Comparison of ENCODE assay signal across 8 cellular contexts in genomic region chr20:35699127-35699913, GRCh38. TPM values are rescaled to one million over a fixed set of nuclear protein-coding genes. Genes with fewer than 3 reads are reported as not detected.
DNase-seq lines count a peak whose midpoint lies in the region; ATAC-seq and TF ChIP-seq lines count a peak whose summit lies in the region.

Gene NFS1, minus strand, starts transcription at chr20:35699352. Its CDS starts 64 bp downstream, at chr20:35699288.
Gene ROMO1, plus strand, starts transcription at chr20:35699405. Its CDS starts 228 bp downstream, at chr20:35699633.

- TF ChIP-seq EP300 in gastroesophageal sphincter (IDR thresholded peaks at IDR 0.05) = no peak

- intact Hi-C loops in activated naive CD4-positive, alpha-beta T cell treated with anti-CD3 and anti-CD28 coated beads for 36 hours (cut with micrococcal nuclease) = loop anchor here (1.0 to 5.0 kb wide), 7 partner anchors 35 to 253 kb away; partner anchors contain the start of genes CPNE1, RBM12, RBM39 and SCAND1

- H3K36me3 ChIP-seq in H7 (replicated peaks; ENCODE audit: control insufficient read depth, insufficient read depth, low read length) (peaks cover 12% of the 10 kb centered on the region), MG63 (peaks cover 80% of the 10 kb centered on the region), gastroesophageal sphincter (peaks cover 5 to 56% of the 10 kb centered on the region in 2 donors), neutrophil (peaks cover 57% of the 10 kb centered on the region)

- peaks cover 0 to 41% (median 11%) of the 10 kb centered on the region in 3 donors for H3K4me1 ChIP-seq in gastroesophageal sphincter
- H3K4me1 ChIP-seq in neutrophil (ENCODE audit: control insufficient read depth in 1 of 2, insufficient read depth in 1 of 2, low read depth in 1 of 2, low read length in 1 of 2) = peaks cover 19 to 24% of the 10 kb centered on the region in 2 experiments

- TF ChIP-seq CTCF in gastroesophageal sphincter (IDR thresholded peaks at IDR 0.05) (peak in 3 of 4 experiments; percentile 6 to 51 (median 44)), neutrophil (IDR thresholded peaks at IDR 0.05) (no peak)

- peak; percentile 57 to 62 for TF ChIP-seq POLR2A in gastroesophageal sphincter (IDR thresholded peaks at IDR 0.05)

- CTCF ChIA-PET in activated naive CD4-positive, alpha-beta T cell treated with anti-CD3 and anti-CD28 coated beads for 36 hours (lab: Charles Lee) = interaction anchor here (0.9 kb wide), 1 partner anchor 98 kb away, joined by 3 read pairs; no protein-coding TSS in a partner anchor

- H3K4me1 Mint-ChIP-seq in activated naive CD4-positive, alpha-beta T cell treated with anti-CD3 and anti-CD28 coated beads for 36 hours (ENCODE audit: low read depth) = peaks cover 40% of the 10 kb centered on the region

- ATAC-seq in gastroesophageal sphincter = peak; percentile 95

- DNase-seq in ELR (ENCODE audit: low read depth) (peak; percentile 93), H7 (peak; percentile 96), MG63 (peak; percentile 91), SK-N-DZ (ENCODE audit: low spot score) (peak; percentile 95), substantia nigra (lab: John Stamatoyannopoulos, UW) (peak; percentile 29 to 90 (median 75))
- peak; percentile 89 for DNase-seq in activated naive CD4-positive, alpha-beta T cell treated with anti-CD3 and anti-CD28 coated beads for 36 hours

- peak within 1 kb of the TSS; percentile 83 to 89 (median 88) for H3K27ac ChIP-seq in gastroesophageal sphincter
- peak within 1 kb of the TSS; percentile 85 for H3K27ac ChIP-seq in neutrophil
- H3K27ac ChIP-seq in substantia nigra (ENCODE audit: low read depth, low read length, poor library complexity, severe bottlenecking) = peak within 1 kb of the TSS; percentile 82

- H3K4me3 Mint-ChIP-seq in activated naive CD4-positive, alpha-beta T cell treated with anti-CD3 and anti-CD28 coated beads for 36 hours = peak within 1 kb of the TSS; percentile 93

- no peaks in the 10 kb centered on the region for H3K9me3 ChIP-seq in MG63
- no peaks in the 10 kb centered on the region for H3K9me3 ChIP-seq in gastroesophageal sphincter
- no peaks in the 10 kb centered on the region for H3K9me3 ChIP-seq in neutrophil

- peak within 1 kb of the TSS; percentile 98 for H3K4me3 ChIP-seq in H7 (ENCODE audit: insufficient read depth, low read depth, low read length)
- H3K4me3 ChIP-seq in MG63 = peak within 1 kb of the TSS; percentile 87
- H3K4me3 ChIP-seq in gastroesophageal sphincter = peak within 1 kb of the TSS; percentile 65 to 95
- peak within 1 kb of the TSS; percentile 75 to 87 for H3K4me3 ChIP-seq in neutrophil (ENCODE audit: low read depth in 1 of 2, low read length in 1 of 2)

- H3K27me3 Mint-ChIP-seq in activated naive CD4-positive, alpha-beta T cell treated with anti-CD3 and anti-CD28 coated beads for 36 hours (ENCODE audit: low read depth) = no peaks in the 10 kb centered on the region

- peaks cover 39% of the 10 kb centered on the region for H3K36me3 Mint-ChIP-seq in activated naive CD4-positive, alpha-beta T cell treated with anti-CD3 and anti-CD28 coated beads for 36 hours (ENCODE audit: low read depth)

- peak within 1 kb of the TSS; percentile 92 for H3K27ac Mint-ChIP-seq in activated naive CD4-positive, alpha-beta T cell treated with anti-CD3 and anti-CD28 coated beads for 36 hours

- no peaks in the 10 kb centered on the region for H3K9me3 Mint-ChIP-seq in activated naive CD4-positive, alpha-beta T cell treated with anti-CD3 and anti-CD28 coated beads for 36 hours

- H3K27me3 ChIP-seq in H7 (ENCODE audit: control insufficient read depth, insufficient read depth, low read length) (no peaks in the 10 kb centered on the region), MG63 (no peaks in the 10 kb centered on the region), gastroesophageal sphincter (no peaks in the 10 kb centered on the region), neutrophil (no peaks in the 10 kb centered on the region)

- no CpG with 5 or more reads among the region's 80 CpGs for WGBS in gastroesophageal sphincter (ENCODE audit: low coverage in 1 of 2), 2 donors

RNA-seq across cellular contexts. Expression of gene NFS1, which starts in this region (rescaled TPM):
- total RNA-seq in H7 (2014; rRNA removed; shearing (Covaris generic)) = 60.6 and 83.2 TPM in 2 replicates
- total RNA-seq in MG63 (2014; rRNA removed; shearing (Covaris generic); ENCODE audit: low replicate concordance) = 94.3 and 130 TPM in 2 replicates
- 54.3 and 61.6 TPM in 2 replicates for polyA plus RNA-seq in SK-N-DZ (2014; cell fraction: cytosol; rRNA removed)
- polyA plus RNA-seq in SK-N-DZ (2014; cell fraction: nucleus; rRNA removed) = 29.0 and 50.1 TPM in 2 replicates
- 10 to 100 TPM; 33.6 to 38.1 TPM for total RNA-seq in activated naive CD4-positive, alpha-beta T cell treated with anti-CD3 and anti-CD28 coated beads for 36 hours
- total RNA-seq in gastroesophageal sphincter = 10 to 100 TPM; 16.8 to 40.0 (median 31.4) TPM

RNA-seq across cellular contexts. Expression of gene ROMO1, which starts in this region (rescaled TPM):
- total RNA-seq in H7 (2014; rRNA removed; shearing (Covaris generic)) = 235 and 279 TPM in 2 replicates
- 143 and 318 TPM in 2 replicates for total RNA-seq in MG63 (2014; rRNA removed; shearing (Covaris generic); ENCODE audit: low replicate concordance)
- 637 and 860 TPM in 2 replicates for polyA plus RNA-seq in SK-N-DZ (2014; cell fraction: cytosol; rRNA removed)
- 491 and 790 TPM in 2 replicates for polyA plus RNA-seq in SK-N-DZ (2014; cell fraction: nucleus; rRNA removed)
- total RNA-seq in activated naive CD4-positive, alpha-beta T cell treated with anti-CD3 and anti-CD28 coated beads for 36 hours = 100 to 1,000 TPM; 120 to 134 TPM
- 100 to 1,000 TPM; 158 to 312 (median 228) TPM for total RNA-seq in gastroesophageal sphincter

Comparison
In these comparisons a context has a peak if more than half of its experiments do, and no peak if none do; other contexts are left out.
1. Peak in every context shown above with its lines: DNase-seq, ATAC-seq, H3K4me3 ChIP-seq and H3K27ac ChIP-seq.